ENCODE assay signal across 7 cellular contexts in the genomic region with DNA sequence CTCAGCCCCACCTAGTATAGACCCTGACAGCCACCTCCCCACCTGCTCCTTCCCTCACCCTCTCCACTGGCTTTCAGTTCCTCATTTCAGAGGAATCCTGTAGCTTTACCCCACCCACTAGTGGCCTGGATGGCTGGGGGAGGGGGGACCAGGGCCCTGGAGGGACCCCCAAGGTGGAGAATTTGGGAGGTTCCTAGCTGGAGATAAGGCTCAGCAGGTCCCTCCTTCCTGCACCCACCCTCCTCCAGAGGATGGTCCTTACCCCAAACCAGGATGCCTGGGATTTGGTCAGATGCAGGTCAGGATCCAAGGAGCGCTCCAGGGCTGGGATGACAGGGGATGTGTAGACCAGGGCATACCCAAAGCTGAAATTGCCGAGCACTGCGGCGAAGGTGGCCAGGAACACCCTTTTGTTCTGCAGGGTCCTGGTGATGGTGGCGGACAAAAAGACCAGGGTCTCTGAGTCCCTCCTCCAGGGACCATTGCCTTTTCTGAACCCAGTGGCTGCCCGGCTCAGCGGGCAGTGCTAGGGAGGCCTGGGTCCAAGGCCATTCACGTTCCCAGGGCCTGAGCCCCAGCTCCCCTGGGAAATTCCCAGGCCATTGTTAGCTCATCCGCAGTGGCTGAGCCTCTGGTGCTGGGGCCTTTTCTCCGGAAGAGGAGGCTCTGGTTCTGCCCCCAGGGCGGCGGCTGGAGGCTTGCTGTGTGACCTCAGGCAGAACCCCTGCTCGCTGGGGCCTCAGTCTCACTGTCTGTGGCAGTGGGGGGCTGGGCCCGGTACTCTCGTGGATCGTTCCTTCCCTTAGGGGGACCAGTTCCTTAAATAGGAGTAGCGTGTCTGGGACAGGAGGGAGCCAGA. TPM values are rescaled to one million over a fixed set of nuclear protein-coding genes. Genes with fewer than 3 reads are reported as not detected.
DNase-seq lines count a peak whose midpoint lies in the region; ATAC-seq and TF ChIP-seq lines count a peak whose summit lies in the region.
"Had no signal": no experiment of that assay in that cellular context is flagged by ENCODE, and none has a peak within 500 bp of the region (broad histone marks: within the 10 kb centered on the region; RNA-seq: fewer than 3 reads in every experiment).

No MANE protein-coding gene starts in this region.

- H3K9me3 ChIP-seq in ES-I3 (ENCODE audit: control insufficient read depth, insufficient read depth, low read length) (no peaks in the 10 kb centered on the region), H9 (ENCODE audit: control insufficient read depth, low read depth, low read length) (no peaks in the 10 kb centered on the region)

- ATAC-seq in left cardiac atrium, result peak; percentile 36 to 52

- H2BK120ac ChIP-seq in H9 (ENCODE audit: low read depth, low read length, poor library complexity, severe bottlenecking), result no peak overlapping the region

- peak overlapping the region; percentile 74; the same call in 1 of the 2 replicates for H3K14ac ChIP-seq in H9 (ENCODE audit: insufficient read depth, low read length)

- H3K27me3 ChIP-seq in H9 (ENCODE audit: insufficient read depth, low read length), result no peaks in the 10 kb centered on the region

- H3K4me3 Mint-ChIP-seq in H9, result peak overlapping the region; percentile 75 to 86

- H3K79me1 ChIP-seq in H9 (ENCODE audit: insufficient read depth, low read depth, low read length, poor library complexity, severe bottlenecking), result no peaks in the 10 kb centered on the region

- H3K4ac ChIP-seq in H9 (ENCODE audit: low read depth, low read length), result no peak overlapping the region

- H4K8ac ChIP-seq in H9 (replicated peaks; ENCODE audit: insufficient read length, low read depth, low read length), result no peak overlapping the region

- peaks cover 8 to 14% (median 9%) of the 10 kb centered on the region in 3 experiments; a peak in 5 of 7 replicates for H3K36me3 Mint-ChIP-seq in H9 (ENCODE audit: insufficient read depth in 1 of 3, low read depth in 3 of 3)
- H3K36me3 Mint-ChIP-seq: activated naive CD4-positive, alpha-beta T cell treated with anti-CD3 and anti-CD28 coated beads, Interleukin-2, amount 50 U/mL, for 72 hours had no signal

- no peaks in the 10 kb centered on the region; the same call in 1 of the 2 replicates for H3K79me2 ChIP-seq in H9 (ENCODE audit: insufficient read depth, low read length)

- DNase-seq in H9 (no peak), RPMI8226 (peak; percentile 84), left cardiac atrium (peak; percentile 60), substantia nigra (lab: John Stamatoyannopoulos, UW) (peak in 3 of 49 donors; percentile 37 to 75 (median 44)), NCI-H2196 (lab: John Stamatoyannopoulos, UW; ENCODE audit: unreplicated experiment) (no peak)

- 0 out of 2 replicates have a peak, but pooled peaks cover 4% of the 10 kb centered on the region for H3K4me1 ChIP-seq in ES-I3 (ENCODE audit: insufficient read depth, low read length)
- H3K4me1 ChIP-seq in H9 (ENCODE audit: insufficient read depth, low read length), result 0 out of 2 replicates have a peak, but pooled peaks cover 2% of the 10 kb centered on the region

- no peak for TF ChIP-seq CTCF in H9 (conservative IDR thresholded peaks at IDR 0.05)

- H3K23ac ChIP-seq in H9 (ENCODE audit: insufficient read length, low read depth, low read length), result no peak overlapping the region

- no peak overlapping the region for H2BK12ac ChIP-seq in H9 (ENCODE audit: insufficient read length, low read depth, low read length)

- no peak overlapping the region for H4K91ac ChIP-seq in H9 (ENCODE audit: insufficient read length, low read depth, low read length)

- peak overlapping the region; percentile 69 for H3K4me2 ChIP-seq in H9 (ENCODE audit: insufficient read depth, insufficient read length, low read length)

- H3K18ac ChIP-seq in H9 (ENCODE audit: insufficient read length, low read depth, low read length), result no peak overlapping the region

- peak overlapping the region in 1 of 3 experiments; percentile 44; a peak in 3 of 7 replicates for H3K27ac Mint-ChIP-seq in H9
- H3K27ac Mint-ChIP-seq: activated naive CD4-positive, alpha-beta T cell treated with anti-CD3 and anti-CD28 coated beads, Interleukin-2, amount 50 U/mL, for 72 hours had no signal

- no peak overlapping the region for H3T11ph ChIP-seq in H9 (ENCODE audit: low read length)

- peaks cover 4 to 11% of the 10 kb centered on the region in 2 experiments for H3K4me1 Mint-ChIP-seq in H9

- no peak overlapping the region for H2BK20ac ChIP-seq in H9 (ENCODE audit: low read depth, low read length, poor library complexity, severe bottlenecking)

- no peak overlapping the region for H4K5ac ChIP-seq in H9 (ENCODE audit: insufficient read length, low read depth, low read length)

- no peak overlapping the region for H2AK5ac ChIP-seq in H9 (ENCODE audit: insufficient read length, low read length)

- no peaks in the 10 kb centered on the region for H3K36me3 ChIP-seq in ES-I3 (ENCODE audit: insufficient read depth, low read length)

- no peak overlapping the region for H3K27ac ChIP-seq in H9 (ENCODE audit: insufficient read length, low read depth, low read length)
- peak overlapping the region; percentile 59 for H3K27ac ChIP-seq in substantia nigra (ENCODE audit: low read depth, low read length, poor library complexity, severe bottlenecking)

- no peaks in the 10 kb centered on the region for H3K9me3 Mint-ChIP-seq in H9
- H3K9me3 Mint-ChIP-seq: activated naive CD4-positive, alpha-beta T cell treated with anti-CD3 and anti-CD28 coated beads, Interleukin-2, amount 50 U/mL, for 72 hours had no signal

- no peak overlapping the region for H2BK15ac ChIP-seq in H9 (ENCODE audit: low read depth, low read length)

- no peak overlapping the region for H3K56ac ChIP-seq in H9 (ENCODE audit: insufficient read length, low read depth, low read length)

- H3K27me3 Mint-ChIP-seq in H9 (ENCODE audit: low read depth), result peaks cover 16% of the 10 kb centered on the region

- no peak overlapping the region for H2AFZ ChIP-seq in H9 (ENCODE audit: low read length)

- intact Hi-C loops in left cardiac atrium (cut with DNase I), result no loop called here

- no peaks in the 10 kb centered on the region for H4K20me1 ChIP-seq in H9 (ENCODE audit: control insufficient read depth, insufficient read depth, insufficient read length)

- no CpG with 5 or more reads among the region's 17 CpGs for WGBS in H9 (ENCODE audit: extremely low coverage, insufficient read length, low lambda C conversion rate)

- H3K23me2 ChIP-seq in H9 (ENCODE audit: insufficient read length, low read depth, low read length, poor library complexity, severe bottlenecking), result peaks cover 13% of the 10 kb centered on the region

- peak overlapping the region; percentile 77 for H3K9ac ChIP-seq in ES-I3 (ENCODE audit: low read depth, low read length)
- peak overlapping the region; percentile 66 for H3K9ac ChIP-seq in H9 (ENCODE audit: extremely low read depth, insufficient read length, low read length)

- H2BK5ac ChIP-seq in H9 (ENCODE audit: insufficient read length, low read length), result no peak overlapping the region

RNA-seq across cellular contexts. Expression of a gene that starts 0.7 kb away (rescaled TPM):
- total RNA-seq in H9 (2021) (18.7 and 19.5 TPM in 2 replicates), left cardiac atrium (1 to 10 TPM; 4.3 to 7.4 TPM)

RNA-seq across cellular contexts. Expression of a gene that starts 18.4 kb away (rescaled TPM):
- total RNA-seq in H9 (2021), result 20.0 and 20.2 TPM in 2 replicates
- 10 to 100 TPM in 1 of 2 donors, 1 to 10 TPM in 1; 9.6 to 13.0 TPM for total RNA-seq in left cardiac atrium

RNA-seq across cellular contexts. Expression of a gene that starts 46.5 kb away (rescaled TPM):
- total RNA-seq in H9 (2021) (not detected in 2 replicates), left cardiac atrium (not detected)
- total RNA-seq: activated naive CD4-positive, alpha-beta T cell treated with anti-CD3 and anti-CD28 coated beads, Interleukin-2, amount 50 U/mL, for 72 hours had no signal

RNA-seq across cellular contexts. Expression of a gene that starts 56.1 kb away (rescaled TPM):
- total RNA-seq in H9 (2021) (8.2 and 8.8 TPM in 2 replicates), left cardiac atrium (1 to 10 TPM; 2.0 to 2.3 TPM)

RNA-seq across cellular contexts. Expression of a gene that starts 56.3 kb away (rescaled TPM):
- 0.61 and 0.86 TPM in 2 replicates for total RNA-seq in H9 (2021)
- 10 to 100 TPM; 13.9 to 16.7 TPM for total RNA-seq in left cardiac atrium

Comparison
In these comparisons a context has a peak if more than half of its experiments do, and no peak if none do; other contexts are left out.
1. DNase-seq: peak in RPMI8226 (single experiment) and left cardiac atrium (single experiment); none in H9 (single experiment) and NCI-H2196 (single experiment).